Comparison of ENCODE assay signal across 23 cellular contexts in the genomic region with DNA sequence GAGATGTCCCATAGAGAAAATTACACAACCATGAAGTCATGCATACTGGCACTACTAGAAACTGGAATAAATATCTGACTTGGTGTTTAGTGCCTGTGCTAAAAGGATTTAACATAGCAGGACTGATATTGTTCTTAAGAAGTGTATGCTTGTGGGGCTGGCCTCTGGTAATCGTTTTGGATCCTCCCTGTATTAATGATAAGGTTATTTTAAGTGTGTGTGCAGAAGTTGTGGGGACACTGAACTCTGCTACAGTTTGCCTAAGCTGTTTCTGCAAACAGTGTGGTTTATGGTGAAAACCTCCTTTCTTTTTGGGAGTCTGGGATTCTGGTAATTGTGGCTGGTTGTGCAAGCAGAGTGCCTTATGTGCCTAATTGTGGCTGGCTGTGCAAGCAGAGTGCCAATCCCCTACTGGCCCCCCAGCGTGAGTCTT.
A peak's percentile ranks its signal among the peaks of the same experiment; 100 is the strongest.
DNase-seq lines count a peak whose midpoint lies in the region; TF ChIP-seq lines count a peak whose summit lies in the region.
"Had no signal": no experiment of that assay in that cellular context is flagged by ENCODE, and none has a peak within 500 bp of the region (broad histone marks: within the 10 kb centered on the region; RNA-seq: fewer than 3 reads in every experiment).

No MANE protein-coding gene starts in this region.

- 60 to 87% (median 77%) methylated on average over 2 of the region's 2 CpGs for WGBS in spleen, 5 donors
- WGBS in stomach, 5 donors, result 34 to 68% (median 43%) methylated on average over 2 of the region's 2 CpGs

- H3K27ac ChIP-seq in spleen (no peak overlapping the region), stomach (no peak overlapping the region)
- H3K27ac ChIP-seq: body of pancreas, gastroesophageal sphincter, GM23248, neutrophil, tibial artery had no signal

- TF ChIP-seq EP300 in stomach (IDR thresholded peaks at IDR 0.05), result no peak

- TF ChIP-seq CTCF in nephron progenitor cell (IDR thresholded peaks at IDR 0.05) (no peak), spleen (IDR thresholded peaks at IDR 0.05 in 8 of 11, conservative IDR thresholded peaks at IDR 0.05 in 3 of 11) (no peak), stomach (IDR thresholded peaks at IDR 0.05) (no peak)

- H3K36me3 Mint-ChIP-seq in IgD-negative memory B cell, result peaks cover 14% of the 10 kb centered on the region
- H3K36me3 Mint-ChIP-seq in nephron progenitor cell (ENCODE audit: low read depth), result peaks cover 26% of the 10 kb centered on the region

- H3K36me3 ChIP-seq in spleen (peaks cover 0 to 68% (median 26%) of the 10 kb centered on the region in 6 donors), stomach (peaks cover 3 to 40% (median 36%) of the 10 kb centered on the region in 4 donors)

- H3K27ac Mint-ChIP-seq in IgD-negative memory B cell (peak overlapping the region in 2 of 3 donors; percentile 26 to 32), nephron progenitor cell (peak overlapping the region; percentile 13)
- H3K27ac Mint-ChIP-seq: activated naive CD8-positive, alpha-beta T cell; activated T-helper 1 cell treated with anti-CD3 and anti-CD28 coated beads, Interleukin-12 subunit alpha, Interleukin-12 subunit beta, Interleukin-2, Interleukin-4 antibody, amounts not matched to agents 30 ng/mL and 10 ng/mL and 1 ng/mL, durations not matched to agents 14 hours and 24 hours and 36 hours; dendritic cell treated with granulocyte-macrophage colony-stimulating factor and Interleukin-4, amounts not matched to agents 40 ng/mL and 50 ng/mL, for 4 days; stimulated activated naive B cell treated with anti-CD40 and anti-IgM and Interleukin-4, amounts not matched to agents 10 μg/mL and 1 μg/mL and 100 μg/mL, for 72 hours had no signal

- no peak overlapping the region for H3K4me3 ChIP-seq in spleen
- no peak overlapping the region for H3K4me3 ChIP-seq in stomach
- H3K4me3 ChIP-seq: body of pancreas, gastroesophageal sphincter, GM23248, tibial artery had no signal

- H3K27me3 Mint-ChIP-seq in IgD-negative memory B cell (no peaks in the 10 kb centered on the region), nephron progenitor cell (ENCODE audit: low read depth, poor library complexity) (no peaks in the 10 kb centered on the region)
- H3K27me3 Mint-ChIP-seq: activated naive CD8-positive, alpha-beta T cell; dendritic cell treated with granulocyte-macrophage colony-stimulating factor and Interleukin-4, amounts not matched to agents 40 ng/mL and 50 ng/mL, for 4 days; stimulated activated naive B cell treated with anti-CD40 and anti-IgM and Interleukin-4, amounts not matched to agents 10 μg/mL and 1 μg/mL and 100 μg/mL, for 72 hours had no signal

- H3K9me3 Mint-ChIP-seq in IgD-negative memory B cell (no peaks in the 10 kb centered on the region), nephron progenitor cell (no peaks in the 10 kb centered on the region)
- H3K9me3 Mint-ChIP-seq: activated T-helper 1 cell treated with anti-CD3 and anti-CD28 coated beads, Interleukin-12 subunit alpha, Interleukin-12 subunit beta, Interleukin-2, Interleukin-4 antibody, amounts not matched to agents 30 ng/mL and 10 ng/mL and 1 ng/mL, durations not matched to agents 14 hours and 24 hours and 36 hours; dendritic cell treated with granulocyte-macrophage colony-stimulating factor and Interleukin-4, amounts not matched to agents 40 ng/mL and 50 ng/mL, for 4 days; stimulated activated naive B cell treated with anti-CD40 and anti-IgM and Interleukin-4, amounts not matched to agents 10 μg/mL and 1 μg/mL and 100 μg/mL, for 72 hours had no signal

- no peaks in the 10 kb centered on the region for H3K4me1 Mint-ChIP-seq in IgD-negative memory B cell
- H3K4me1 Mint-ChIP-seq in nephron progenitor cell, result peaks cover 6% of the 10 kb centered on the region
- H3K4me1 Mint-ChIP-seq: stimulated activated naive B cell treated with anti-CD40 and anti-IgM and Interleukin-4, amounts not matched to agents 10 μg/mL and 1 μg/mL and 100 μg/mL, for 72 hours had no signal

- H3K4me3 Mint-ChIP-seq in IgD-negative memory B cell, result no peak overlapping the region
- no peak overlapping the region for H3K4me3 Mint-ChIP-seq in nephron progenitor cell
- H3K4me3 Mint-ChIP-seq: activated naive CD8-positive, alpha-beta T cell; activated T-helper 1 cell treated with anti-CD3 and anti-CD28 coated beads, Interleukin-12 subunit alpha, Interleukin-12 subunit beta, Interleukin-2, Interleukin-4 antibody, amounts not matched to agents 30 ng/mL and 10 ng/mL and 1 ng/mL, durations not matched to agents 14 hours and 24 hours and 36 hours; dendritic cell treated with granulocyte-macrophage colony-stimulating factor and Interleukin-4, amounts not matched to agents 40 ng/mL and 50 ng/mL, for 4 days; stimulated activated naive B cell treated with anti-CD40 and anti-IgM and Interleukin-4, amounts not matched to agents 10 μg/mL and 1 μg/mL and 100 μg/mL, for 72 hours had no signal

- H3K4me1 ChIP-seq in spleen (no peaks in the 10 kb centered on the region), stomach (peaks cover 0 to 7% (median 0%) of the 10 kb centered on the region in 4 donors)
- H3K4me1 ChIP-seq: body of pancreas, gastroesophageal sphincter, tibial artery had no signal

- DNase-seq in SKM-1 (lab: John Stamatoyannopoulos, UW; ENCODE audit: unreplicated experiment), result peak; percentile 15
- DNase-seq in fibroblast of peridontal ligament (ENCODE audit: extremely low read depth), result peak; percentile 52
- no peak for DNase-seq in nephron progenitor cell
- DNase-seq in HPDE6-E6E7 (ENCODE audit: extremely low spot score), result no peak
- no peak for DNase-seq in nucleus accumbens (lab: John Stamatoyannopoulos, UW)
- DNase-seq in spleen, result no peak
- no peak for DNase-seq in stomach
- DNase-seq: activated CD4-positive, CD25-positive, alpha-beta regulatory T cell treated with anti-CD3 and anti-CD28 coated beads, Interleukin-2, amount 50 U/mL, for 72 hours; body of pancreas; GM23248; left cardiac atrium; NCI-H146; NCI-H774; retina; SK-N-SH; stimulated activated naive B cell treated with anti-CD40 and anti-IgM and Interleukin-4, amounts not matched to agents 10 μg/mL and 1 μg/mL and 100 μg/mL, for 72 hours; tibial artery had no signal

- TF ChIP-seq POLR2A in spleen (IDR thresholded peaks at IDR 0.05) (no peak), stomach (IDR thresholded peaks at IDR 0.05) (no peak)

- H3K9me3 ChIP-seq in spleen, result no peaks in the 10 kb centered on the region
- no peaks in the 10 kb centered on the region for H3K9me3 ChIP-seq in stomach
- H3K9me3 ChIP-seq: body of pancreas, gastroesophageal sphincter, neutrophil, SK-N-SH, tibial artery had no signal

- H3K27me3 ChIP-seq in spleen (replicated peaks in 1 of 7) (no peaks in the 10 kb centered on the region), stomach (no peaks in the 10 kb centered on the region)
- H3K27me3 ChIP-seq: body of pancreas, gastroesophageal sphincter, neutrophil, tibial artery had no signal

- intact Hi-C loops in spleen (cut with DNase I; ENCODE audit: low total_unique reads) (no loop called here), stomach (cut with DNase I; ENCODE audit: low total_unique reads) (no loop called here)

Comparison
In these comparisons a context has a peak if more than half of its experiments do, and no peak if none do; other contexts are left out.
1. DNase-seq: peak in SKM-1 (single experiment) and fibroblast of peridontal ligament (single experiment); none in nephron progenitor cell (single experiment), HPDE6-E6E7 (single experiment), nucleus accumbens (0 of 56), spleen (single experiment) and stomach (single experiment).